ENCODE assay signal across 8 cellular contexts in genomic region chr20:37290158-37290810, GRCh38. TPM values are rescaled to one million over a fixed set of nuclear protein-coding genes. Genes with fewer than 3 reads are reported as not detected.
DNase-seq lines count a peak whose midpoint lies in the region; ATAC-seq, FAIRE-seq and TF ChIP-seq lines count a peak whose summit lies in the region.

No MANE protein-coding gene starts in this region.

- no peak for DNase-seq in CD8-positive, alpha-beta memory T cell
- DNase-seq in RWPE2 (ENCODE audit: low spot score): no peak
- DNase-seq in esophagus squamous epithelium (lab: John Stamatoyannopoulos, UW): no peak
- no peak for DNase-seq in pancreas
- no peak for DNase-seq in HuH-7 (ENCODE audit: low spot score)

- peak overlapping the region; percentile 21 to 99 (median 97) for H3K27ac Mint-ChIP-seq in CD8-positive, alpha-beta memory T cell

- H3K9me3 ChIP-seq in CD8-positive, alpha-beta memory T cell (ENCODE audit: low read length): no peaks in the 10 kb centered on the region
- no peaks in the 10 kb centered on the region for H3K9me3 ChIP-seq in RWPE2 (ENCODE audit: severe bottlenecking)
- no peaks in the 10 kb centered on the region for H3K9me3 ChIP-seq in esophagus squamous epithelium
- H3K9me3 ChIP-seq in pancreas: no peaks in the 10 kb centered on the region

- TF ChIP-seq CTCF in RWPE2 (IDR thresholded peaks at IDR 0.05; ENCODE audit: poor library complexity, severe bottlenecking) (no peak), esophagus squamous epithelium (IDR thresholded peaks at IDR 0.05) (no peak), pancreas (IDR thresholded peaks at IDR 0.05) (no peak)

- H3K4me3 Mint-ChIP-seq in CD8-positive, alpha-beta memory T cell: peak overlapping the region; percentile 92 to 99 (median 93)

- no peak for ATAC-seq in RWPE2 (ENCODE audit: low read depth)
- ATAC-seq in pancreas: peak in 3 of 4 donors; percentile 6 to 23 (median 16)
- ATAC-seq in HG02763 (IDR thresholded peaks at IDR 0.05; ENCODE audit: unreplicated experiment): no peak
- no peak for ATAC-seq in GM18502 (IDR thresholded peaks at IDR 0.05; ENCODE audit: poor library complexity, unreplicated experiment)
- ATAC-seq in HG02973 (IDR thresholded peaks at IDR 0.05; ENCODE audit: unreplicated experiment): no peak

- H3K27me3 Mint-ChIP-seq in CD8-positive, alpha-beta memory T cell: peaks cover 0 to 4% of the 10 kb centered on the region in 2 donors

- H3K36me3 ChIP-seq in CD8-positive, alpha-beta memory T cell (ENCODE audit: insufficient read depth, low read length): no peaks in the 10 kb centered on the region
- H3K36me3 ChIP-seq in RWPE2 (ENCODE audit: low read depth) (peaks cover 40% of the 10 kb centered on the region), esophagus squamous epithelium (peaks cover 0 to 25% (median 0%) of the 10 kb centered on the region in 3 donors), pancreas (peaks cover 0 to 3% (median 0%) of the 10 kb centered on the region in 3 donors)

- peaks cover 0 to 2% (median 0%) of the 10 kb centered on the region in 5 donors for H3K9me3 Mint-ChIP-seq in CD8-positive, alpha-beta memory T cell

- H3K36me3 Mint-ChIP-seq in CD8-positive, alpha-beta memory T cell: peaks cover 11 to 34% (median 21%) of the 10 kb centered on the region in 3 donors

- POLR2A ChIA-PET in CD8-positive, alpha-beta memory T cell (lab: Charles Lee): interaction anchor here (1.0 kb wide), 2 partner anchors 8 to 405 kb away, joined by 3 read pairs; no protein-coding TSS in a partner anchor

- no peak for FAIRE-seq in pancreas (lab: Jason Lieb, UNC)

- H3K27me3 ChIP-seq in CD8-positive, alpha-beta memory T cell (ENCODE audit: insufficient read depth, low read length, poor library complexity, severe bottlenecking): no peaks in the 10 kb centered on the region
- no peaks in the 10 kb centered on the region for H3K27me3 ChIP-seq in RWPE2 (ENCODE audit: insufficient read depth, poor library complexity, severe bottlenecking)
- H3K27me3 ChIP-seq in esophagus squamous epithelium: no peaks in the 10 kb centered on the region
- H3K27me3 ChIP-seq in pancreas: no peaks in the 10 kb centered on the region

- H3K27ac ChIP-seq in CD8-positive, alpha-beta memory T cell (ENCODE audit: low read depth, low read length): peak overlapping the region; percentile 93
- H3K27ac ChIP-seq in RWPE2 (ENCODE audit: poor library complexity, severe bottlenecking) (peak overlapping the region; percentile 97), esophagus squamous epithelium (peak overlapping the region; percentile 96 to 100 (median 99)), pancreas (peak overlapping the region; percentile 86 to 93 (median 90))

- CTCF ChIA-PET in CD8-positive, alpha-beta memory T cell (lab: Charles Lee): interaction anchor here (0.6 to 1.5 kb wide), 2 partner anchors 10 to 95 kb away, joined by 4 read pairs; no protein-coding TSS in a partner anchor

- H3K4me3 ChIP-seq in CD8-positive, alpha-beta memory T cell (ENCODE audit: low read length): peak overlapping the region; percentile 99
- H3K4me3 ChIP-seq in RWPE2 (ENCODE audit: severe bottlenecking): peak overlapping the region; percentile 87
- H3K4me3 ChIP-seq in esophagus squamous epithelium: peak overlapping the region; percentile 89 to 99 (median 96)
- peak overlapping the region; percentile 92 to 99 (median 98) for H3K4me3 ChIP-seq in pancreas

- intact Hi-C loops in esophagus squamous epithelium (cut with DNase I): no loop called here
- intact Hi-C loops in pancreas (cut with DNase I): no loop called here

- peaks cover 15% of the 10 kb centered on the region for H3K4me1 ChIP-seq in CD8-positive, alpha-beta memory T cell (ENCODE audit: insufficient read depth, low read length)
- H3K4me1 ChIP-seq in RWPE2 (ENCODE audit: insufficient read depth, poor library complexity, severe bottlenecking) (peaks cover 39% of the 10 kb centered on the region), esophagus squamous epithelium (peaks cover 21 to 85% (median 29%) of the 10 kb centered on the region in 3 donors), pancreas (peaks cover 8 to 19% (median 10%) of the 10 kb centered on the region in 3 donors)

- 27 to 42% methylated on average over 15 to 21 of the region's 21 CpGs for WGBS in esophagus squamous epithelium, 2 donors
- 43 to 50% methylated on average over 21 of the region's 21 CpGs for whole genome bisulfite sequencing in pancreas, 2 donors

- no peak for TF ChIP-seq POLR2A in esophagus squamous epithelium (IDR thresholded peaks at IDR 0.05)

- peaks cover 39 to 56% (median 44%) of the 10 kb centered on the region in 3 donors for H3K4me1 Mint-ChIP-seq in CD8-positive, alpha-beta memory T cell

RNA-seq across cellular contexts. Expression of gene MANBAL, which starts 0.8 kb away (rescaled TPM):
- total RNA-seq in CD8-positive, alpha-beta memory T cell: 10 to 100 TPM; 17.7 to 18.2 TPM
- polyA plus RNA-seq in CD8-positive, alpha-beta memory T cell: 27.5 TPM
- total RNA-seq in esophagus squamous epithelium (10 to 100 TPM; 19.6 to 30.9 (median 27.3) TPM), pancreas (10 to 100 TPM in 5 of 6 donors, 1 to 10 TPM in 1; 9.0 to 17.8 (median 15.7) TPM)
- 10 to 100 TPM; 28.5 to 42.1 TPM for polyA plus RNA-seq in pancreas

RNA-seq across cellular contexts. Expression of gene GHRH, which starts 28.7 kb away (rescaled TPM):
- not detected for total RNA-seq in CD8-positive, alpha-beta memory T cell
- polyA plus RNA-seq in CD8-positive, alpha-beta memory T cell: not detected
- total RNA-seq in esophagus squamous epithelium (not detected), pancreas (not detected)
- under 1 TPM in 1 of 2 donors, not detected in 1; 0.80 TPM for polyA plus RNA-seq in pancreas

RNA-seq across cellular contexts. Expression of gene SRC, which starts 55.7 kb away (rescaled TPM):
- total RNA-seq in CD8-positive, alpha-beta memory T cell: 1 to 10 TPM; 2.4 to 2.7 TPM
- polyA plus RNA-seq in CD8-positive, alpha-beta memory T cell: 1.2 TPM
- total RNA-seq in esophagus squamous epithelium: 10 to 100 TPM; 32.4 to 46.5 (median 39.0) TPM
- 10 to 100 TPM; 21.3 to 78.4 (median 31.3) TPM for total RNA-seq in pancreas
- polyA plus RNA-seq in pancreas: 10 to 100 TPM; 64.6 to 75.2 TPM

Comparison
In these comparisons a context has a peak if more than half of its experiments do, and no peak if none do; other contexts are left out.
1. ATAC-seq: peak in pancreas (3 of 4); none in RWPE2 (single experiment), HG02763 (single experiment), GM18502 (single experiment) and HG02973 (single experiment).
2. RNA of gene SRC, which starts 55.7 kb away (total RNA-seq): 32.4 to 46.5 TPM in esophagus squamous epithelium and 21.3 to 78.4 TPM in pancreas; 2.4 to 2.7 TPM in CD8-positive, alpha-beta memory T cell; every median in the first group is over 4 times any median in the second.
3. Peak in every context shown above with its lines, with median percentiles within 50 percentile points of each other: H3K27ac ChIP-seq and H3K4me3 ChIP-seq.